ENCODE assay signal across 23 cellular contexts in genomic region chr10:93820434-93820833, GRCh38.
DNase-seq lines count a peak whose midpoint lies in the region; ATAC-seq and TF ChIP-seq lines count a peak whose summit lies in the region.
"Had no signal": no experiment of that assay in that cellular context is flagged by ENCODE, and none has a peak within 500 bp of the region (broad histone marks: within the 10 kb centered on the region; RNA-seq: fewer than 3 reads in every experiment).

No MANE protein-coding gene starts in this region.

- in situ Hi-C loops in gastrocnemius medialis (cut with MboI; ENCODE audit: low sequenced_read_pairs in 4 of 4): no loop called here

- intact Hi-C loops in testis (cut with DNase I; ENCODE audit: low total_unique reads): no loop called here
- intact Hi-C loops in gastrocnemius medialis (cut with DNase I; ENCODE audit: low total_unique reads): no loop called here

- no peak overlapping the region for H3K27ac ChIP-seq in testis
- H3K27ac ChIP-seq in gastrocnemius medialis: no peak overlapping the region
- H3K27ac ChIP-seq: C4-2B, cardiac muscle cell, upper lobe of right lung had no signal

- TF ChIP-seq POLR2A in testis (IDR thresholded peaks at IDR 0.05) (no peak), gastrocnemius medialis (IDR thresholded peaks at IDR 0.05) (no peak)

- H3K4me1 ChIP-seq in testis: peaks cover 6% of the 10 kb centered on the region
- H3K4me1 ChIP-seq in gastrocnemius medialis: peaks cover 3 to 8% of the 10 kb centered on the region in 2 donors
- H3K4me1 ChIP-seq: upper lobe of right lung had no signal

- H3K27me3 ChIP-seq in testis (no peaks in the 10 kb centered on the region), gastrocnemius medialis (no peaks in the 10 kb centered on the region)

- TF ChIP-seq CTCF in fibroblast of villous mesenchyme (IDR thresholded peaks at IDR 0.05; ENCODE audit: insufficient read depth, low read depth, low read length) (no peak), testis (IDR thresholded peaks at IDR 0.05) (no peak), gastrocnemius medialis (IDR thresholded peaks at IDR 0.05 in 4 of 5, conservative IDR thresholded peaks at IDR 0.05 in 1 of 5) (no peak)

- 47 to 70% methylated on average over 3 of the region's 3 CpGs for WGBS in testis, 2 donors

- no peak overlapping the region for H3K4me3 ChIP-seq in fibroblast of villous mesenchyme (ENCODE audit: low read depth, low read length)
- no peak overlapping the region for H3K4me3 ChIP-seq in testis
- H3K4me3 ChIP-seq in gastrocnemius medialis: no peak overlapping the region
- H3K4me3 ChIP-seq: cardiac muscle cell, upper lobe of right lung had no signal

- H3K9me3 ChIP-seq in testis (no peaks in the 10 kb centered on the region), gastrocnemius medialis (no peaks in the 10 kb centered on the region)
- H3K9me3 ChIP-seq: upper lobe of right lung had no signal

- peak; percentile 94 for DNase-seq in A172 (ENCODE audit: low spot score)
- DNase-seq in ELR (ENCODE audit: low read depth): peak; percentile 54
- peak; percentile 16 for DNase-seq in OCI-M1 (lab: John Stamatoyannopoulos, UW)
- peak; percentile 44 for DNase-seq in fibroblast of villous mesenchyme (ENCODE audit: low read depth)
- no peak for DNase-seq in NCI-H446 (lab: John Stamatoyannopoulos, UW)
- DNase-seq in NOMO-1 treated with dmso at 0.1 percent for 144 hours (lab: John Stamatoyannopoulos, UW; ENCODE audit: unreplicated experiment): no peak
- DNase-seq in testis: no peak
- DNase-seq in gastrocnemius medialis: no peak
- DNase-seq: activated CD4-positive, CD25-positive, alpha-beta regulatory T cell treated with anti-CD3 and anti-CD28 coated beads, Interleukin-2, amount 50 U/mL, for 72 hours; activated CD8-positive, alpha-beta T cell treated with anti-CD3 and anti-CD28 coated beads, Interleukin-2, amount 10 ng/mL, durations not matched to agents 7 days and 5 days; activated naive CD4-positive, alpha-beta T cell treated with anti-CD3 and anti-CD28 coated beads for 36 hours; activated T-cell treated with anti-CD3 and anti-CD28 coated beads, Interleukin-2, amount 50 U/mL, for 24 hours; amygdala; DMS53; H9; hypothalamus; islet precursor cell; NCI-H146; occipital lobe; upper lobe of right lung had no signal

- no peak for ATAC-seq in gastrocnemius medialis
- ATAC-seq: activated CD8-positive, alpha-beta T cell treated with anti-CD3 and anti-CD28 coated beads, Interleukin-2, amount 10 ng/mL, durations not matched to agents 7 days and 5 days; Panc1; upper lobe of right lung had no signal

- H3K36me3 ChIP-seq in testis (ENCODE audit: low read depth, missing control alignments) (no peaks in the 10 kb centered on the region), gastrocnemius medialis (no peaks in the 10 kb centered on the region)
- H3K36me3 ChIP-seq: cardiac muscle cell, upper lobe of right lung had no signal

Comparison
In these comparisons a context has a peak if more than half of its experiments do, and no peak if none do; other contexts are left out.
1. DNase-seq: peak in A172 (single experiment), ELR (single experiment), OCI-M1 (single experiment) and fibroblast of villous mesenchyme (single experiment); none in NCI-H446 (0 of 2), NOMO-1 treated with dmso at 0.1 percent for 144 hours (single experiment), testis (single experiment) and gastrocnemius medialis (0 of 2).